Comparison of ENCODE assay signal across 8 cellular contexts in the genomic region with DNA sequence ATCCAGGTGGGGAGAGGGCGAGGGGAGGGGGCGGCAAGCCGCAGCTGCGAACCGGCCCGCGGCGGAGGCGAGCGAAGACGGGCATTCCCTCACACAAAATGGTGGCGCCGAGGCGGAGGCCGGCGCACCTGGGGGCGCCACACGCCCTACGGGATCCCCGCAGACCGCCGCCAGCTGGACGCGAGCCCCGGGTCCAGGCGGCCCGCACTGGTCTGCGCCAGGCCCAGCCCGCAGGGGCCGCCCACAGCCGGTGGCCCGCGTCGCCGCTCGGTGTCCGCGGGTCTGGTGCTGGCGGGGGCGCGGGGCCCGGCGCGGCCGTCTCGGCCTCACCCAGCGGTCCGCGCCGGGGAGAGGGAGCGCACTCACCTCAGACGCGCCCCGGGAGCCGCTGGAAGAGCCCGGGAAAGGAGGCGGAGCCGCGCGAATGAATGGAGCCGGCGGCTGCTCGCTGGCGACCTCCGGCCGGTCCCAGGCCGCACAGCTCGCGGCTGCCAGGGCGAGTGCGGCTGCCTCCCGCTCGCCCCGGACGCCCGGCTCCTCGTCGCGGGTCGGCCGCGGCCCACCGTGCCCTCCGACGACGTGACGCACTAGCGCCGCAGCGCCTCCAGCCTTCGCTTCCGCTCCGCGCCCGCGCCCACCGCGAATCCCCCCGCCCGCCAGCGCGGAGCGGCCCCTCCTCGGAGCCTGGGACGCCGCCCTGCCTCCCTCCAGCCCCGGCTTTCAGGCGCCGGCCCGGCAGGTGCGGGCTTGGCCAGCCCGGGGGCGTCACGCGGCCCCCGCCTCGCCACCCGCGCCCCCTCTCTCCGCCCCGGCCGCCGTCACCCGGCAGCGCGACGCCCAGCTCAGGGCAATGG. TPM values are rescaled to one million over a fixed set of nuclear protein-coding genes. Genes with fewer than 3 reads are reported as not detected.
DNase-seq lines count a peak whose midpoint lies in the region; ATAC-seq, FAIRE-seq and TF ChIP-seq lines count a peak whose summit lies in the region.

A gene with protein sequence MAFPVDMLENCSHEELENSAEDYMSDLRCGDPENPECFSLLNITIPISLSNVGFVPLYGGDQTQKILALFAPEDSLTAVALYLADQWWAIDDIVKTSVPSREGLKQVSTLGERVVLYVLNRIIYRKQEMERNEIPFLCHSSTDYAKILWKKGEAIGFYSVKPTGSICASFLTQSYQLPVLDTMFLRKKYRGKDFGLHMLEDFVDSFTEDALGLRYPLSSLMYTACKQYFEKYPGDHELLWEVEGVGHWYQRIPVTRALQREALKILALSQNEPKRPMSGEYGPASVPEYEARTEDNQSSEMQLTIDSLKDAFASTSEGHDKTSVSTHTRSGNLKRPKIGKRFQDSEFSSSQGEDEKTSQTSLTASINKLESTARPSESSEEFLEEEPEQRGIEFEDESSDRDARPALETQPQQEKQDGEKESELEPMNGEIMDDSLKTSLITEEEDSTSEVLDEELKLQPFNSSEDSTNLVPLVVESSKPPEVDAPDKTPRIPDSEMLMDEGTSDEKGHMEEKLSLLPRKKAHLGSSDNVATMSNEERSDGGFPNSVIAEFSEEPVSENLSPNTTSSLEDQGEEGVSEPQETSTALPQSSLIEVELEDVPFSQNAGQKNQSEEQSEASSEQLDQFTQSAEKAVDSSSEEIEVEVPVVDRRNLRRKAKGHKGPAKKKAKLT (minus strand): TSS at position 589 of the 854 bp plus-strand sequence. CDS start 24,711 bp downstream, outside the sequence.

- CTCF ChIA-PET in endothelial cell of umbilical vein (lab: Charles Lee) = interaction anchor here (0.9 kb wide), 1 partner anchor 15 kb away, joined by 4 read pairs; no protein-coding TSS in a partner anchor

- no peak for TF ChIP-seq POLR2A in endothelial cell of umbilical vein (IDR thresholded peaks at IDR 0.05; ENCODE audit: low read depth, low read length)

- TF ChIP-seq CTCF in CD14-positive monocyte (IDR thresholded peaks at IDR 0.05) (no peak), endothelial cell of umbilical vein (IDR thresholded peaks at IDR 0.05; ENCODE audit: extremely low read depth in 1 of 2, insufficient read depth in 1 of 2, low read depth in 1 of 2, low read length in 2 of 2) (no peak)

- dilution Hi-C loops in endothelial cell of umbilical vein (cut with MboI; ENCODE audit: extremely low pct_ligation_motif_present, low sequenced_read_pairs) = no loop called here

- H3K27me3 ChIP-seq in endothelial cell of umbilical vein (ENCODE audit: control insufficient read depth in 2 of 2, insufficient read depth in 2 of 2, low read length in 2 of 2) (peaks cover 25 to 34% of the 10 kb centered on the region in 2 experiments), mucosa of stomach (ENCODE audit: control insufficient read depth, insufficient read depth, low read length) (peaks cover 14% of the 10 kb centered on the region)

- DNase-seq in CD14-positive monocyte (ENCODE audit: low spot score) = peak; percentile 47
- DNase-seq in NCI-H2171 treated with DMSO at 0.1 percent for 48 hours (lab: John Stamatoyannopoulos, UW) = peak; percentile 19
- peak; percentile 4 to 25 (median 18) for DNase-seq in activated CD8-positive, alpha-beta memory T cell treated with anti-CD3 and anti-CD28 coated beads for 48 hours (ENCODE audit: low read depth in 2 of 3, low spot score in 2 of 3)
- DNase-seq in endothelial cell of umbilical vein (ENCODE audit: low read depth, low spot score) = no peak
- DNase-seq in stimulated activated naive CD4-positive, alpha-beta T cell (lab: John Stamatoyannopoulos, UW) = peak; percentile 29 to 75 (median 44)
- DNase-seq in NCI-H1092 (lab: John Stamatoyannopoulos, UW) = no peak

- H3K4me3 ChIP-seq in endothelial cell of umbilical vein (replicated peaks in 1 of 3; ENCODE audit: insufficient read depth in 1 of 3, low read depth in 1 of 3, low read length in 3 of 3) = peak within 1 kb of the TSS; percentile 32 to 44 (median 40)
- peak within 1 kb of the TSS; percentile 32 for H3K4me3 ChIP-seq in mucosa of stomach (ENCODE audit: low read length)

- H3K4me1 ChIP-seq in endothelial cell of umbilical vein (ENCODE audit: control insufficient read depth, extremely low read depth, insufficient read depth, low read length) (peaks cover 11% of the 10 kb centered on the region), mucosa of stomach (ENCODE audit: control insufficient read depth, insufficient read depth, low read length) (peaks cover 4% of the 10 kb centered on the region)

- FAIRE-seq in endothelial cell of umbilical vein (lab: Jason Lieb, UNC) = no peak

- H3K9ac ChIP-seq in endothelial cell of umbilical vein (replicated peaks; ENCODE audit: extremely low read depth, insufficient read depth, low read length) (peak within 1 kb of the TSS; percentile 5), mucosa of stomach (ENCODE audit: low read length) (peak within 1 kb of the TSS; percentile 70)

- no peaks in the 10 kb centered on the region for H4K20me1 ChIP-seq in endothelial cell of umbilical vein (replicated peaks; ENCODE audit: control insufficient read depth, extremely low read depth, insufficient read depth, low read length)

- H3K4me2 ChIP-seq in endothelial cell of umbilical vein (ENCODE audit: insufficient read depth, low read length) = peak within 1 kb of the TSS; percentile 86

- H3K79me2 ChIP-seq in endothelial cell of umbilical vein (ENCODE audit: control insufficient read depth, insufficient read depth, low read length) = no peaks in the 10 kb centered on the region

- peaks cover 34 to 49% (median 44%) of the 10 kb centered on the region in 3 donors for H3K27me3 Mint-ChIP-seq in CD14-positive monocyte (ENCODE audit: low read depth in 3 of 3)

- intact Hi-C loops in CD14-positive monocyte (cut with micrococcal nuclease) = no loop called here
- intact Hi-C loops in endothelial cell of umbilical vein (cut with micrococcal nuclease) = no loop called here

- H3K4me1 Mint-ChIP-seq in CD14-positive monocyte = peaks cover 16% of the 10 kb centered on the region

- peak within 1 kb of the TSS; percentile 80 to 91 for H3K4me3 Mint-ChIP-seq in CD14-positive monocyte

- peak; percentile 49 for ATAC-seq in GM21381 (IDR thresholded peaks at IDR 0.05; ENCODE audit: unreplicated experiment)

- peaks cover 0 to 11% (median 0%) of the 10 kb centered on the region in 7 donors for H3K9me3 Mint-ChIP-seq in CD14-positive monocyte

- H3K9me3 ChIP-seq in endothelial cell of umbilical vein (replicated peaks; ENCODE audit: control insufficient read depth, insufficient read depth, low read length) (no peaks in the 10 kb centered on the region), mucosa of stomach (ENCODE audit: control insufficient read depth, low read length) (no peaks in the 10 kb centered on the region)

- BruUV-seq in endothelial cell of umbilical vein (replicated peaks; lab: Mats Ljungman, UMichigan) = no TSS peak

- peak within 1 kb of the TSS; percentile 94 for H2AFZ ChIP-seq in endothelial cell of umbilical vein (ENCODE audit: low read depth, low read length)

- POLR2A ChIA-PET in endothelial cell of umbilical vein (lab: Charles Lee) = no interaction called here

- no peaks in the 10 kb centered on the region for H3K9me1 ChIP-seq in endothelial cell of umbilical vein (replicated peaks; ENCODE audit: control insufficient read depth, extremely low read depth, insufficient read depth, low read length)

- H3K27ac ChIP-seq in endothelial cell of umbilical vein (ENCODE audit: insufficient read depth, low read depth, low read length) = no peak within 1 kb of the TSS

- peak within 1 kb of the TSS in 1 of 7 donors; percentile 42 for H3K27ac Mint-ChIP-seq in CD14-positive monocyte

- H3K36me3 Mint-ChIP-seq in CD14-positive monocyte = peaks cover 4 to 6% of the 10 kb centered on the region in 2 donors

- H3K36me3 ChIP-seq in endothelial cell of umbilical vein (ENCODE audit: control insufficient read depth in 2 of 2, extremely low read depth in 1 of 2, insufficient read depth in 2 of 2, low read length in 2 of 2) = no peaks in the 10 kb centered on the region
- H3K36me3 ChIP-seq in mucosa of stomach (ENCODE audit: control insufficient read depth, insufficient read depth, low read length) = no peaks in the 10 kb centered on the region

TF ChIP-seq in endothelial cell of umbilical vein, 7 proteins besides CTCF, POLR2A, EP300 and RAD21:
- TF ChIP-seq EZH2 (IDR thresholded peaks at IDR 0.05; ENCODE audit: borderline replicate concordance, low read depth, low read length, severe bottlenecking) = peak; percentile 72
- TF ChIP-seq MYC (IDR thresholded peaks at IDR 0.05; ENCODE audit: low read depth, low read length) = no peak

RNA-seq across cellular contexts. Expression of the gene that starts here (rescaled TPM):
- not detected for polyA plus RNA-seq in CD14-positive monocyte
- 0.62 and 0.72 TPM in 2 replicates for total RNA-seq in endothelial cell of umbilical vein
- polyA plus RNA-seq in endothelial cell of umbilical vein = 0.06 and 0.14 TPM in 2 replicates
- polyA plus RNA-seq in endothelial cell of umbilical vein (2011; cell fraction: cytosol; rRNA removed) = 0.03 TPM in 2 replicates
- polyA plus RNA-seq in endothelial cell of umbilical vein (2011; cell fraction: nucleus; rRNA removed) = 0.17 and 0.18 TPM in 2 replicates
- polyA plus RNA-seq in endothelial cell of umbilical vein (2012) = 0.17 TPM in 1 of 2 replicates, not detected in the other
- 0.05 and 0.08 TPM in 2 replicates for polyA minus RNA-seq in endothelial cell of umbilical vein
- polyA minus RNA-seq in endothelial cell of umbilical vein (2011; cell fraction: cytosol; rRNA and poly(A)+ RNA removed) = not detected
- polyA minus RNA-seq in endothelial cell of umbilical vein (2011; cell fraction: nucleus; rRNA and poly(A)+ RNA removed) = 0.29 and 0.43 TPM in 2 replicates

Comparison
In these comparisons a context has a peak if more than half of its experiments do, and no peak if none do; other contexts are left out.
1. Peak in DNase-seq in CD14-positive monocyte; RNA of the gene not detected or under 1 TPM.
2. DNase-seq: peak in NCI-H2171 treated with DMSO at 0.1 percent for 48 hours (single experiment), activated CD8-positive, alpha-beta memory T cell treated with anti-CD3 and anti-CD28 coated beads for 48 hours (3 of 3) and stimulated activated naive CD4-positive, alpha-beta T cell (6 of 6); none in endothelial cell of umbilical vein (single experiment) and NCI-H1092 (single experiment).